ENCODE assay signal across 18 cellular contexts in the genomic region with DNA sequence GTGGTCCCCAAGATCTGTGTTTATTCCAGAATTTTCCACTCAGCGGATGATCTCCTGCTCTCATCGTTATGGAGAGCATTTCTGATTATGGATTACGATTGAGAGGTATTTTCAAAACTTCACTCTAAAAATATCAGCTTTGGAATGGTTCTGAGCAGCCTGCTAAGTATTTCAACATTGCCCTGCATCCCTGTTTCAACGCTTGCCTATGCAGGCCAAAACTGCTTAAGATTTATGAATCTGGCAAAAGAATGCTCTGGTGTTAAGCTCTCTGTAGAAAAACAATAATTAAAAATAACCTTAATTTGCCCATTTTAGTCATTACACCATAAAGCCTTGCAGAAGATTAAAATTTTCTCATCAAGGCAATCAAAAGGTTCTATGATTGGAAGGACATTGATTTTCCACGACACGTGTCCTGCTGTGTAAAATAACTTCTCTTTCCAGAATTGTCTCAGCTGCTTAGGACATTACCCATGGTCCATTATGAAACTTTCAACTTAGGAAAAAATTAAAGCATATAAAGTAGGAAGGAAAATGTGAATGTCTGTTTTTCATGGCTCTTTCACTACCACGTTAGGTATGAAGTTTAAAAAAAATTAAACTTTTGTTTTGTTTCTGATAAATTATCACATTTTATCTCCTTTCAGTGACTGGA.
"Had no signal": no experiment of that assay in that cellular context is flagged by ENCODE, and none has a peak within 500 bp of the region (broad histone marks: within the 10 kb centered on the region; RNA-seq: fewer than 3 reads in every experiment).

No MANE protein-coding gene starts in this region.

- H3K4me1 ChIP-seq: breast epithelium had no signal

- H3K27ac ChIP-seq: breast epithelium, SJSA1 had no signal

- H3K36me3 ChIP-seq: breast epithelium, SJSA1 had no signal

- H3K27me3 ChIP-seq: breast epithelium, SJSA1 had no signal

- H3K9me3 ChIP-seq: breast epithelium, SJSA1 had no signal

- DNase-seq: activated CD4-positive, alpha-beta T cell treated with anti-CD3 and anti-CD28 coated beads for 1 hour; activated CD4-positive, alpha-beta T cell treated with anti-CD3 and anti-CD28 coated beads, Interleukin-2, amount 10 ng/mL, durations not matched to agents 24 days and 14 days; activated CD4-positive, alpha-beta T cell treated with anti-CD3 and anti-CD28 coated beads, Interleukin-2, amount 50 U/mL, for 48 hours; activated CD8-positive, alpha-beta memory T cell treated with anti-CD3 and anti-CD28 coated beads, Interleukin-2, amount 10 ng/mL, durations not matched to agents 7 days and 5 days; activated effector memory CD4-positive, alpha-beta T cell treated with anti-CD3 and anti-CD28 coated beads, Interleukin-2, amount 50 U/mL, for 16 hours; activated naive CD4-positive, alpha-beta T cell treated with Interleukin-2 at 50 U/mL for 16 hours; activated T-cell treated with anti-CD3 and anti-CD28 coated beads, Interleukin-2, amount 50 U/mL, for 4 hours; KG1; NCI-H1048; NCI-H146; NCI-H187 treated with DMSO at 0.1 percent for 48 hours; NCI-H2081 treated with DMSO at 0.1 percent for 48 hours; NCI-H446; NCI-H524; PC-3; SHP77 had no signal

- H3K4me3 ChIP-seq: breast epithelium, SJSA1 had no signal
